21 cellular contexts compared by ENCODE assay signal in genomic region chr6:149200282-149200936, GRCh38.
DNase-seq lines count a peak whose midpoint lies in the region; ATAC-seq, FAIRE-seq and TF ChIP-seq lines count a peak whose summit lies in the region.
"Had no signal": no experiment of that assay in that cellular context is flagged by ENCODE, and none has a peak within 500 bp of the region (broad histone marks: within the 10 kb centered on the region; RNA-seq: fewer than 3 reads in every experiment).

No MANE protein-coding gene starts in this region.

- in situ Hi-C loops in HepG2 (cut with HindIII; ENCODE audit: extremely low pct_ligation_motif_present, low pct_unique_long_range_greater_than_20kb) = no loop called here

- H3K4me3 ChIP-seq in HepG2 (replicated peaks in 1 of 3; ENCODE audit: insufficient read depth in 1 of 3, low read depth in 2 of 3, low read length in 3 of 3) (no peak overlapping the region), right lobe of liver (no peak overlapping the region), tibial nerve (no peak overlapping the region)
- H3K4me3 ChIP-seq: A549; BLaER1 treated with 17β-estradiol and CSF1 and Interleukin-3, amounts not matched to agents 10 nM and 100 nM; HAP-1; SK-N-MC had no signal

- POLR2A ChIA-PET in HepG2 (lab: Yijun Ruan, JAX) = no interaction called here

- TF ChIP-seq EP300 in HepG2 (IDR thresholded peaks at IDR 0.05; ENCODE audit: low read depth in 2 of 2, low read length in 2 of 2) = no peak
- no peak for TF ChIP-seq EP300 in HepG2 (CRISPR knock-in tag; IDR thresholded peaks at IDR 0.05; ENCODE audit: borderline replicate concordance)
- no peak for TF ChIP-seq EP300 in tibial nerve (IDR thresholded peaks at IDR 0.05)

- peaks cover 0 to 23% of the 10 kb centered on the region in 2 experiments; a peak in 4 of 5 replicates for H3K27me3 ChIP-seq in HepG2 (ENCODE audit: control insufficient read depth in 1 of 2, insufficient read depth in 2 of 2, low read length in 2 of 2)
- H3K27me3 ChIP-seq in right lobe of liver = no peaks in the 10 kb centered on the region
- H3K27me3 ChIP-seq in tibial nerve = no peaks in the 10 kb centered on the region
- H3K27me3 ChIP-seq: BLaER1 treated with 17β-estradiol and CSF1 and Interleukin-3, amounts not matched to agents 10 nM and 100 nM had no signal

- no peak for FAIRE-seq in HepG2 (lab: Jason Lieb, UNC)
- FAIRE-seq: A549, D721Med, G401.6 had no signal

- no peak overlapping the region for H3K9ac ChIP-seq in HepG2 (ENCODE audit: insufficient read depth, low read depth, low read length)
- H3K9ac ChIP-seq: BLaER1 treated with 17β-estradiol and CSF1 and Interleukin-3, amounts not matched to agents 10 nM and 100 nM had no signal

- no peaks in the 10 kb centered on the region for H3K79me2 ChIP-seq in HepG2 (ENCODE audit: insufficient read depth, low read length)

- H3K4me1 Mint-ChIP-seq in T-helper 17 cell = peaks cover 9% of the 10 kb centered on the region

- no peaks in the 10 kb centered on the region for H3K27me3 Mint-ChIP-seq in T-helper 17 cell

- H3K4me1 ChIP-seq in HepG2 (ENCODE audit: insufficient read depth, low read length) = no peaks in the 10 kb centered on the region
- no peaks in the 10 kb centered on the region for H3K4me1 ChIP-seq in right lobe of liver
- H3K4me1 ChIP-seq in tibial nerve = peaks cover 0 to 23% (median 2%) of the 10 kb centered on the region in 4 donors
- H3K4me1 ChIP-seq: A549, HAP-1 had no signal

- 0 out of 2 replicates have a peak, but pooled peaks cover 5% of the 10 kb centered on the region for H3K9me3 ChIP-seq in HepG2 (ENCODE audit: low read length)
- H3K9me3 ChIP-seq in right lobe of liver = peaks cover 0 to 5% (median 0%) of the 10 kb centered on the region in 4 donors
- no peaks in the 10 kb centered on the region for H3K9me3 ChIP-seq in T-helper 17 cell (ENCODE audit: control insufficient read depth, low read length, poor library complexity, severe bottlenecking)
- peaks cover 0 to 32% (median 0%) of the 10 kb centered on the region in 4 donors for H3K9me3 ChIP-seq in tibial nerve
- H3K9me3 ChIP-seq: A549 had no signal

- no peak for TF ChIP-seq RAD21 in HepG2 (CRISPR knock-in tag; IDR thresholded peaks at IDR 0.05)

- H2AFZ ChIP-seq in HepG2 (ENCODE audit: low read length) = no peak overlapping the region

- intact Hi-C loops in HepG2 (cut with micrococcal nuclease; ENCODE audit: unreplicated experiment) = no loop called here
- intact Hi-C loops in right lobe of liver (cut with DNase I) = no loop called here

- TF ChIP-seq POLR2A in HepG2 (IDR thresholded peaks at IDR 0.05; ENCODE audit: insufficient read depth in 1 of 2, low read depth in 2 of 2, low read length in 2 of 2) (no peak), right lobe of liver (IDR thresholded peaks at IDR 0.05) (no peak), tibial nerve (IDR thresholded peaks at IDR 0.05) (no peak)

- H3K4me2 ChIP-seq in HepG2 (ENCODE audit: low read depth, low read length) = no peak overlapping the region
- H3K4me2 ChIP-seq: A549 had no signal

- H3K27ac Mint-ChIP-seq in T-helper 17 cell = peak overlapping the region; percentile 37

- TF ChIP-seq CTCF in HepG2 (CRISPR knock-in tag; IDR thresholded peaks at IDR 0.05) (no peak), right lobe of liver (IDR thresholded peaks at IDR 0.05) (no peak), tibial nerve (IDR thresholded peaks at IDR 0.05) (no peak)

- H4K20me1 ChIP-seq in HepG2 (ENCODE audit: insufficient read depth, low read length) = no peaks in the 10 kb centered on the region
- H4K20me1 ChIP-seq: BLaER1 treated with 17β-estradiol and CSF1 and Interleukin-3, amounts not matched to agents 10 nM and 100 nM had no signal

- WGBS in HepG2 (ENCODE audit: low lambda C conversion rate) = 53% methylated on average over 1 of the region's 1 CpG
- 0% methylated on average over 1 of the region's 1 CpG for WGBS in right lobe of liver (ENCODE audit: insufficient coverage, low coverage, low lambda C conversion rate, missing lambda C conversion rate)
- 18 to 20% methylated on average over 1 of the region's 1 CpG for WGBS in tibial nerve, 2 donors

- CTCF ChIA-PET in HepG2 (lab: Yijun Ruan, JAX; ENCODE audit: low intra/inter-chr PET ratio, low total read pairs) = no interaction called here

- no peak for DNase-seq in HepG2 (ENCODE audit: low spot score)
- DNase-seq in right lobe of liver = no peak
- DNase-seq in T-helper 17 cell = no peak
- peak; percentile 64 for DNase-seq in medulla oblongata (ENCODE audit: extremely low spot score)
- no peak for DNase-seq in tibial nerve (ENCODE audit: low spot score in 2 of 2)
- DNase-seq in NCI-H2196 treated with DMSO at 0.1 percent for 48 hours (lab: John Stamatoyannopoulos, UW; ENCODE audit: unreplicated experiment) = no peak
- DNase-seq in hippocampal formation (lab: John Stamatoyannopoulos, UW) = no peak
- DNase-seq: DND-41, KBM-7, NCI-H1105 treated with DMSO at 0.1 percent for 48 hours, NCI-H187, NCI-H446 treated with DMSO at 0.1 percent for 48 hours, NCI-H774, SHP77 had no signal

- H3K36me3 Mint-ChIP-seq in T-helper 17 cell (ENCODE audit: low read depth) = peaks cover 4% of the 10 kb centered on the region

- H3K36me3 ChIP-seq in HepG2 (replicated peaks in 1 of 2; ENCODE audit: control insufficient read depth in 1 of 2, insufficient read depth in 2 of 2, low read length in 2 of 2) (no peaks in the 10 kb centered on the region), right lobe of liver (no peaks in the 10 kb centered on the region), tibial nerve (no peaks in the 10 kb centered on the region)
- H3K36me3 ChIP-seq: BLaER1 treated with 17β-estradiol and CSF1 and Interleukin-3, amounts not matched to agents 10 nM and 100 nM; HAP-1 had no signal

- ATAC-seq in HepG2 = no peak
- ATAC-seq in right lobe of liver = no peak
- no peak for ATAC-seq in T-helper 17 cell
- no peak for ATAC-seq in HG03280 (IDR thresholded peaks at IDR 0.05; ENCODE audit: unreplicated experiment)
- ATAC-seq: A549 had no signal

- no TSS peak for BruUV-seq in HepG2 (replicated peaks; lab: Mats Ljungman, UMichigan)

- no peak overlapping the region for H3K4me3 Mint-ChIP-seq in T-helper 17 cell

- no peak overlapping the region for H3K27ac ChIP-seq in HepG2 (ENCODE audit: extremely low read length, insufficient read depth, low read length)
- H3K27ac ChIP-seq in right lobe of liver = no peak overlapping the region
- H3K27ac ChIP-seq in tibial nerve = peak overlapping the region; percentile 3 to 76 (median 18)
- H3K27ac ChIP-seq: A549; BLaER1 treated with 17β-estradiol and CSF1 and Interleukin-3, amounts not matched to agents 10 nM and 100 nM; SK-N-MC had no signal

TF ChIP-seq in HepG2, 621 proteins besides CTCF, POLR2A, EP300 and RAD21:
- TF ChIP-seq ZNF792 (CRISPR knock-in tag; IDR thresholded peaks at IDR 0.05) (peak; percentile 63; the same call in 1 of the 2 replicates), ZBTB7A (CRISPR knock-in tag; IDR thresholded peaks at IDR 0.05) (no peak), GPBP1L1 (CRISPR knock-in tag; IDR thresholded peaks at IDR 0.05) (no peak), U2AF2 (IDR thresholded peaks at IDR 0.05; ENCODE audit: low read depth, low read length) (no peak)

Comparison
In these comparisons a context has a peak if more than half of its experiments do, and no peak if none do; other contexts are left out.
1. H3K27ac ChIP-seq: peak in tibial nerve (4 of 4); none in HepG2 (single experiment) and right lobe of liver (0 of 3).